ENCODE assay signal across 15 cellular contexts in genomic region chr6:144782634-144783033, GRCh38.
"Had no signal": no experiment of that assay in that cellular context is flagged by ENCODE, and none has a peak within 500 bp of the region (broad histone marks: within the 10 kb centered on the region; RNA-seq: fewer than 3 reads in every experiment).

No MANE protein-coding gene starts in this region.

- DNase-seq: activated B cell treated with CpG ODN at 0.5 μM for 24 hours; activated naive CD4-positive, alpha-beta T cell treated with anti-CD3 and anti-CD28 coated beads, Interleukin-2, amount 50 U/mL, for 16 hours; effector CD4-positive, alpha-beta T cell; gastrocnemius medialis; heart left ventricle; left ventricle myocardium inferior; mammary epithelial cell; midbrain; retina; T-helper 9 cell; upper lobe of left lung had no signal

- H3K4me3 ChIP-seq: gastrocnemius medialis, heart left ventricle, left ventricle myocardium inferior, SK-N-MC, thoracic aorta, upper lobe of left lung had no signal

- H3K27me3 ChIP-seq: gastrocnemius medialis, heart left ventricle, upper lobe of left lung had no signal

- H3K4me1 ChIP-seq: gastrocnemius medialis, heart left ventricle, left ventricle myocardium inferior, upper lobe of left lung had no signal

- H3K9me3 ChIP-seq: gastrocnemius medialis, heart left ventricle, left ventricle myocardium inferior, thoracic aorta, upper lobe of left lung had no signal

- H3K27ac Mint-ChIP-seq: activated B cell treated with CpG ODN at 0.5 μM for 24 hours; activated T-helper 2 cell treated with anti-CD3 and anti-CD28 coated beads, Interferon-gamma antibody, Interleukin-2, Interleukin-4, amounts not matched to agents 10 μg/mL and 5 μg/mL and 100 μg/mL, durations not matched to agents 14 hours and 24 hours and 36 hours; nephron had no signal

- H3K27ac ChIP-seq: gastrocnemius medialis, heart left ventricle, left ventricle myocardium inferior, SK-N-MC, thoracic aorta, upper lobe of left lung had no signal

- H3K27me3 Mint-ChIP-seq: activated B cell treated with CpG ODN at 0.5 μM for 24 hours had no signal

- H3K4me1 Mint-ChIP-seq: activated B cell treated with CpG ODN at 0.5 μM for 24 hours, nephron had no signal

- H3K36me3 ChIP-seq: thoracic aorta had no signal

- H3K9me3 Mint-ChIP-seq: activated B cell treated with CpG ODN at 0.5 μM for 24 hours; activated T-helper 2 cell treated with anti-CD3 and anti-CD28 coated beads, Interferon-gamma antibody, Interleukin-2, Interleukin-4, amounts not matched to agents 10 μg/mL and 5 μg/mL and 100 μg/mL, durations not matched to agents 14 hours and 24 hours and 36 hours; nephron had no signal

- H3K4me3 Mint-ChIP-seq: activated B cell treated with CpG ODN at 0.5 μM for 24 hours, nephron had no signal

- ATAC-seq: gastrocnemius medialis, heart left ventricle had no signal
